ENCODE assay signal across 10 cellular contexts in the genomic region with DNA sequence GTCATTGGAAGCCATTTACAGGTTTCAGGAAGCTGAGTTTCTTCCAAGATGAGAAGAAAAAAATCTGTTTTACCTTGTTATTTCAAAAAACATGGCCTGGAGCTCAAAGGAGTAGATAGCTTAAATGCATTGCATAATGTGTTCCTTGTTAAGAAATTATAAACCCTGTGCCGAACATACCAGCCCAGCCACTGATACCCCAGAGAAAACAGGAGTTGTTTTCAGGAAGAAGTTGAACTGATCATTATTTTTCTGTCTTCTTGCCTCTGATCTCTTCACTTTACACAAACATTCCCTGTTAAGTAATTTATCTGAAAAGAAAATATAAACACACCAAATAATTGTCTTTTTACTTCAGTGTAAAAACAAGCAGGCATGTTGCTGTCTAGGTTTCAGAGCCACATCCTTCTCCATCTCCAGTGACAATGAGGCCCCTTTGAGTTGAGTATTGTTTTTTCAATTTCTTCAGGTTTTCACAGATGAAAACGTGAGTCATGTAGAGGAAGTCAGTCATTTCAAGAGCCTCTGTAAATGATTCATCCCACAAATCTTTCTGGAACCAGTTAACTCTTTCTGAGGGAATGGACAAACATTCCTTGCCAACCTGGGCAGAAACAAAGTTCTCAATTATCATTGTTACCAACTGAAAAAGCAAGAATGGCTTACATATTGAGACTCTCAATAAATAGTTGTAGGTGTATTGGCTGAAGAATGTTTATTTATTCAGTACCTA.
DNase-seq lines count a peak whose midpoint lies in the region; ATAC-seq and TF ChIP-seq lines count a peak whose summit lies in the region.
"Had no signal": no experiment of that assay in that cellular context is flagged by ENCODE, and none has a peak within 500 bp of the region (broad histone marks: within the 10 kb centered on the region; RNA-seq: fewer than 3 reads in every experiment).

No MANE protein-coding gene starts in this region.

- ATAC-seq in GM21825 (IDR thresholded peaks at IDR 0.05; ENCODE audit: unreplicated experiment) (peak; percentile 54), HG03025 (IDR thresholded peaks at IDR 0.05; ENCODE audit: low FRiP score, unreplicated experiment) (no peak)
- ATAC-seq: natural killer cell treated with Interleukin-12 subunit alpha and Interleukin-12 subunit beta and Interleukin-15 and Interleukin-18, amount 100 ng/mL, for 72 hours had no signal

- H3K4me2 ChIP-seq in OCI-LY7 (ENCODE audit: low read length), result no peak overlapping the region

- TF ChIP-seq CTCF in RWPE1 (conservative IDR thresholded peaks at IDR 0.05; ENCODE audit: low read depth), result no peak
- TF ChIP-seq CTCF in OCI-LY7 (conservative IDR thresholded peaks at IDR 0.05; ENCODE audit: low read length), result no peak

- POLR2A ChIA-PET in RWPE1 (lab: Yijun Ruan, JAX; ENCODE audit: low non-redundant PET) (interaction anchor here (0.5 kb wide), 1 partner anchor 1841 kb away, joined by 7 read pairs; no protein-coding TSS in a partner anchor), OCI-LY7 (lab: Charles Lee) (no interaction called here)

- H3K4me3 ChIP-seq in OCI-LY7 (ENCODE audit: low read depth, low read length, poor library complexity, severe bottlenecking), result no peak overlapping the region

- H3K4me1 ChIP-seq in OCI-LY7 (ENCODE audit: insufficient read depth, low read length, poor library complexity, severe bottlenecking), result no peaks in the 10 kb centered on the region

- H3K27ac ChIP-seq in RWPE1, result no peak overlapping the region
- no peak overlapping the region for H3K27ac ChIP-seq in OCI-LY7 (ENCODE audit: low read depth, low read length, poor library complexity, severe bottlenecking)

- no peaks in the 10 kb centered on the region for H3K79me2 ChIP-seq in OCI-LY7 (ENCODE audit: insufficient read depth, low read depth, low read length)

- H4K20me1 ChIP-seq in OCI-LY7 (ENCODE audit: insufficient read depth, low read length), result no peaks in the 10 kb centered on the region

- CTCF ChIA-PET in RWPE1 (lab: Yijun Ruan, JAX) (no interaction called here), OCI-LY7 (lab: Charles Lee; ENCODE audit: unreplicated experiment) (no interaction called here)

- no peaks in the 10 kb centered on the region for H3K36me3 ChIP-seq in OCI-LY7 (ENCODE audit: insufficient read depth, low read length)

- DNase-seq in 8988T (peak; percentile 9), RWPE1 (ENCODE audit: low spot score) (peak; percentile 70), glomerular visceral epithelial cell (ENCODE audit: extremely low spot score) (peak; percentile 89), NCI-H1048 (lab: John Stamatoyannopoulos, UW) (no peak), NCI-H526 treated with DMSO at 0.1 percent for 48 hours (lab: John Stamatoyannopoulos, UW) (no peak), OCI-LY7 (ENCODE audit: low spot score) (no peak)
- DNase-seq: effector CD8-positive, alpha-beta T cell had no signal

- no peak overlapping the region for H2AFZ ChIP-seq in OCI-LY7 (ENCODE audit: low read length)

- BruUV-seq in OCI-LY7 (replicated peaks; lab: Mats Ljungman, UMichigan), result no TSS peak

- no peaks in the 10 kb centered on the region for H3K9me2 ChIP-seq in OCI-LY7 (ENCODE audit: insufficient read depth, low read length)

- intact Hi-C loops in OCI-LY7 (cut with micrococcal nuclease; ENCODE audit: unreplicated experiment), result no loop called here

- H3K9me3 ChIP-seq in OCI-LY7 (ENCODE audit: low read length), result no peaks in the 10 kb centered on the region

Comparison
In these comparisons a context has a peak if more than half of its experiments do, and no peak if none do; other contexts are left out.
1. DNase-seq: peak in 8988T (single experiment), RWPE1 (single experiment) and glomerular visceral epithelial cell (single experiment); none in NCI-H1048 (single experiment), NCI-H526 treated with DMSO at 0.1 percent for 48 hours (single experiment) and OCI-LY7 (single experiment).